15 cellular contexts compared by ENCODE assay signal in genomic region chr17:2383628-2384167, GRCh38. TPM values are rescaled to one million over a fixed set of nuclear protein-coding genes. Genes with fewer than 3 reads are reported as not detected.
DNase-seq lines count a peak whose midpoint lies in the region; ATAC-seq and TF ChIP-seq lines count a peak whose summit lies in the region.
"Had no signal": no experiment of that assay in that cellular context is flagged by ENCODE, and none has a peak within 500 bp of the region (broad histone marks: within the 10 kb centered on the region; RNA-seq: fewer than 3 reads in every experiment).

No MANE protein-coding gene starts in this region.

- TF ChIP-seq CTCF in CD14-positive monocyte (IDR thresholded peaks at IDR 0.05) (no peak), LNCaP clone FGC (IDR thresholded peaks at IDR 0.05; ENCODE audit: control insufficient read depth, extremely low read depth, insufficient read depth) (no peak), endodermal cell (conservative IDR thresholded peaks at IDR 0.05) (no peak), neural progenitor cell (IDR thresholded peaks at IDR 0.05) (no peak), GM10248 (IDR thresholded peaks at IDR 0.05; ENCODE audit: control extremely low read depth, extremely low read depth, low read depth, missing control alignments) (no peak)

- ATAC-seq in GM21619 (IDR thresholded peaks at IDR 0.05; ENCODE audit: unreplicated experiment) = no peak
- ATAC-seq: stimulated activated naive CD8-positive, alpha-beta T cell treated with anti-CD3 and anti-CD28 coated beads, Interleukin-15, amount 100 ng/mL, for 72 hours had no signal

- H3K9ac ChIP-seq in endodermal cell (ENCODE audit: extremely low read depth, low read length, poor library complexity, severe bottlenecking) (peak overlapping the region; percentile 41), neural progenitor cell (no peak overlapping the region)

- H3K36me3 Mint-ChIP-seq in CD14-positive monocyte (peaks cover 46 to 82% of the 10 kb centered on the region in 2 donors), endodermal cell (ENCODE audit: low read depth) (peaks cover 7% of the 10 kb centered on the region), neural progenitor cell (peaks cover 11% of the 10 kb centered on the region)

- H3K4me3 ChIP-seq in LNCaP clone FGC (ENCODE audit: low read depth, low read length) = no peak overlapping the region
- no peak overlapping the region for H3K4me3 ChIP-seq in endodermal cell (ENCODE audit: low read length)
- no peak overlapping the region for H3K4me3 ChIP-seq in neural progenitor cell
- H3K4me3 ChIP-seq: lung had no signal

- CTCF ChIA-PET in GM10248 (lab: Yijun Ruan, JAX) = interaction anchor here (0.7 to 14.0 kb wide), 20 partner anchors 8 to 629 kb away, joined by 3 to 404 read pairs (median 12); partner anchors contain the start of genes SMG6, SRR and TSR1

- POLR2A ChIA-PET in GM10248 (lab: Yijun Ruan, JAX) = interaction anchor here (2.1 kb wide), 1 partner anchor 9 kb away, joined by 15 read pairs; no protein-coding TSS in a partner anchor

- no peak overlapping the region for H2AFZ ChIP-seq in neural progenitor cell (replicated peaks)

- H3K36me3 ChIP-seq in endodermal cell (ENCODE audit: control insufficient read depth, insufficient read depth, low read length) (peaks cover 14% of the 10 kb centered on the region), neural progenitor cell (no peaks in the 10 kb centered on the region)

- H3K9me3 ChIP-seq in endodermal cell (ENCODE audit: control insufficient read depth, low read length) (no peaks in the 10 kb centered on the region), neural progenitor cell (ENCODE audit: low read depth) (no peaks in the 10 kb centered on the region)

- H3K27ac ChIP-seq in endodermal cell (ENCODE audit: low read depth, low read length) (peak overlapping the region; percentile 4), neural progenitor cell (no peak overlapping the region)

- DNase-seq in CD14-positive monocyte (ENCODE audit: low spot score) (no peak), LNCaP clone FGC (ENCODE audit: low read depth) (peak; percentile 50), endodermal cell (no peak), neural progenitor cell (ENCODE audit: low spot score) (no peak), H4 (ENCODE audit: low spot score) (no peak), MV-4-11 (lab: John Stamatoyannopoulos, UW) (no peak), GM10248 (ENCODE audit: extremely low spot score) (no peak)
- DNase-seq: activated CD4-positive, CD25-positive, alpha-beta regulatory T cell; activated T-cell treated with anti-CD3 and anti-CD28 coated beads, Interleukin-2, amount 50 U/mL, for 1 hour; C1 segment of cervical spinal cord; GDM1; stimulated activated CD4-positive, alpha-beta T cell treated with anti-CD3 and anti-CD28 coated beads, Interleukin-4, amount 100 ng/mL, for 4 hours; stimulated activated naive CD8-positive, alpha-beta T cell treated with anti-CD3 and anti-CD28 coated beads, Interleukin-15, amount 100 ng/mL, for 72 hours had no signal

- H3K4me3 Mint-ChIP-seq in CD14-positive monocyte = no peak overlapping the region
- no peak overlapping the region for H3K4me3 Mint-ChIP-seq in endodermal cell
- peak overlapping the region; percentile 67 for H3K4me3 Mint-ChIP-seq in neural progenitor cell
- H3K4me3 Mint-ChIP-seq: stimulated activated naive CD8-positive, alpha-beta T cell treated with anti-CD3 and anti-CD28 coated beads, Interleukin-15, amount 100 ng/mL, for 72 hours had no signal

- H3K4me1 ChIP-seq in endodermal cell (ENCODE audit: control insufficient read depth, insufficient read depth, low read length) (peaks cover 3% of the 10 kb centered on the region), neural progenitor cell (peaks cover 11% of the 10 kb centered on the region)

- H3K9me3 Mint-ChIP-seq in CD14-positive monocyte (no peaks in the 10 kb centered on the region), endodermal cell (no peaks in the 10 kb centered on the region), neural progenitor cell (no peaks in the 10 kb centered on the region)
- H3K9me3 Mint-ChIP-seq: stimulated activated naive CD8-positive, alpha-beta T cell treated with anti-CD3 and anti-CD28 coated beads, Interleukin-15, amount 100 ng/mL, for 72 hours had no signal

- WGBS in endodermal cell (ENCODE audit: insufficient coverage in 1 of 2, insufficient read length in 1 of 2), 2 experiments = 93 to 97% methylated on average over 10 to 11 of the region's 11 CpGs

- peaks cover 4% of the 10 kb centered on the region for H3K79me2 ChIP-seq in neural progenitor cell (ENCODE audit: low read depth)

- H3K27me3 ChIP-seq in endodermal cell (ENCODE audit: control insufficient read depth, insufficient read depth, low read length, poor library complexity, severe bottlenecking) (no peaks in the 10 kb centered on the region), neural progenitor cell (no peaks in the 10 kb centered on the region)

- intact Hi-C loops in CD14-positive monocyte (cut with micrococcal nuclease) = loop anchor here in 1 of 2 donors (1.0 to 10.0 kb wide), 2 partner anchors 9 to 291 kb away; no protein-coding TSS in a partner anchor

- H3K4me1 Mint-ChIP-seq in CD14-positive monocyte (peaks cover 9% of the 10 kb centered on the region), endodermal cell (peaks cover 9% of the 10 kb centered on the region), neural progenitor cell (peaks cover 47% of the 10 kb centered on the region)

- peaks cover 8% of the 10 kb centered on the region for H4K20me1 ChIP-seq in neural progenitor cell (ENCODE audit: low read depth)

- H3K27ac Mint-ChIP-seq in CD14-positive monocyte (peak overlapping the region in 6 of 7 donors; percentile 46 to 91 (median 82)), endodermal cell (peak overlapping the region; percentile 65), neural progenitor cell (peak overlapping the region; percentile 79)

- no peak overlapping the region for H3K4me2 ChIP-seq in neural progenitor cell

- H3K27me3 Mint-ChIP-seq in CD14-positive monocyte (ENCODE audit: low read depth in 3 of 3) (peaks cover 0 to 3% (median 0%) of the 10 kb centered on the region in 3 donors), endodermal cell (ENCODE audit: insufficient read depth) (no peaks in the 10 kb centered on the region), neural progenitor cell (ENCODE audit: insufficient read depth, low read depth) (peaks cover 5% of the 10 kb centered on the region)
- H3K27me3 Mint-ChIP-seq: stimulated activated naive CD8-positive, alpha-beta T cell treated with anti-CD3 and anti-CD28 coated beads, Interleukin-15, amount 100 ng/mL, for 72 hours had no signal

- peaks cover 20% of the 10 kb centered on the region for H3F3A ChIP-seq in neural progenitor cell (ENCODE audit: low read depth)

RNA-seq across cellular contexts. Expression of gene MNT, which starts 17.2 kb away (rescaled TPM):
- 1 to 10 TPM in 1 of 2 donors, under 1 TPM in 1; 0.28 to 1.3 TPM for polyA plus RNA-seq in CD14-positive monocyte
- 10 to 100 TPM; 25.3 to 30.2 TPM for total RNA-seq in endodermal cell
- 19.1 TPM for polyA plus RNA-seq in endodermal cell (2013, experiment 1 of 2)
- polyA plus RNA-seq in endodermal cell (2013, experiment 2 of 2) = 20.1 TPM
- total RNA-seq in neural progenitor cell (ENCODE audit: low replicate concordance) = 2.2 and 11.1 TPM in 2 replicates
- total RNA-seq in H4 (2014; rRNA removed; shearing (Covaris generic)) = 0.39 and 1.5 TPM in 2 replicates

RNA-seq across cellular contexts. Expression of gene SGSM2, which starts 46.4 kb away (rescaled TPM):
- polyA plus RNA-seq in CD14-positive monocyte = 1 to 10 TPM; 3.0 to 3.5 TPM
- total RNA-seq in endodermal cell = 10 to 100 TPM; 62.5 to 77.3 TPM
- polyA plus RNA-seq in endodermal cell (2013, experiment 1 of 2) = 80.3 TPM
- polyA plus RNA-seq in endodermal cell (2013, experiment 2 of 2) = 69.3 TPM
- total RNA-seq in neural progenitor cell (ENCODE audit: low replicate concordance) = 39.0 and 70.7 TPM in 2 replicates
- 3.1 and 11.2 TPM in 2 replicates for total RNA-seq in H4 (2014; rRNA removed; shearing (Covaris generic))

RNA-seq across cellular contexts. Expression of gene TSR1, which starts 47.4 kb away (rescaled TPM):
- 1 to 10 TPM; 8.1 to 9.3 TPM for polyA plus RNA-seq in CD14-positive monocyte
- total RNA-seq in endodermal cell = 10 to 100 TPM; 40.1 to 43.3 TPM
- 37.0 TPM for polyA plus RNA-seq in endodermal cell (2013, experiment 1 of 2)
- polyA plus RNA-seq in endodermal cell (2013, experiment 2 of 2) = 38.7 TPM
- total RNA-seq in neural progenitor cell (ENCODE audit: low replicate concordance) = 42.2 and 55.0 TPM in 2 replicates
- total RNA-seq in H4 (2014; rRNA removed; shearing (Covaris generic)) = 49.8 and 54.8 TPM in 2 replicates
